ENCODE assay signal across 4 cellular contexts in the genomic region with DNA sequence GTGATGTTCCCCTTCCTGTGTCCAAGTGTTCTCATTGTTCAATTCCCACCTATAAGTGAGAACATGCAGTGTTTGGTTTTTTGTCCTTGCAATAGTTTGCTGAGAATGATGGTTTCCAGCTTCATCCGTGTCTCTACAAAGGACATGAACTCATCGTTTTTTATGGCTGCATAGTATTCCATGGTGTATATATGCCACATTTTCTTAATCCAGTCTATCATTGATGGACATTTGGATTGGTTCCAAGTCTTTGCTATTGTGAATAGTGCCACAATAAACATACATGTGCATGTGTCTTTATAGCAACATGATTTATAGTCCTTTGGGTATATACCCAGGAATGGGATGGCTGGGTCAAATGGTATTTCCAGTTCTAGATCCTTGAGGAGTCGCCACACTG. TPM values are rescaled to one million over a fixed set of nuclear protein-coding genes. Genes with fewer than 3 reads are reported as not detected.
"Had no signal": no experiment of that assay in that cellular context is flagged by ENCODE, and none has a peak within 500 bp of the region (broad histone marks: within the 10 kb centered on the region; RNA-seq: fewer than 3 reads in every experiment).

No MANE protein-coding gene starts in this region.

RNA-seq across cellular contexts. Expression of gene OR4D9, which starts 32.4 kb away (rescaled TPM):
- total RNA-seq: LHCN-M2, M059J, MCF 10A, NCI-H460 had no signal

RNA-seq across cellular contexts. Expression of gene OR4D11, which starts 40.3 kb away (rescaled TPM):
- total RNA-seq: LHCN-M2, M059J, MCF 10A, NCI-H460 had no signal
